In genomic region chr6:135213616-135214015, GRCh38 we compare ENCODE assay signal across 17 cellular contexts. TPM values are rescaled to one million over a fixed set of nuclear protein-coding genes. Genes with fewer than 3 reads are reported as not detected.
DNase-seq lines count a peak whose midpoint lies in the region; ATAC-seq, FAIRE-seq and TF ChIP-seq lines count a peak whose summit lies in the region.
"Had no signal": no experiment of that assay in that cellular context is flagged by ENCODE, and none has a peak within 500 bp of the region (broad histone marks: within the 10 kb centered on the region; RNA-seq: fewer than 3 reads in every experiment).

No MANE protein-coding gene starts in this region.

- no peak overlapping the region for H2AFZ ChIP-seq in Loucy (ENCODE audit: low read length)

- no peak for TF ChIP-seq CTCF in MCF 10A (IDR thresholded peaks at IDR 0.05; ENCODE audit: unreplicated experiment)
- no peak for TF ChIP-seq CTCF in breast epithelium (IDR thresholded peaks at IDR 0.05)
- no peak for TF ChIP-seq CTCF in Loucy (conservative IDR thresholded peaks at IDR 0.05; ENCODE audit: low read length)

- no peak overlapping the region for H3K27ac ChIP-seq in breast epithelium

- no TSS peak for BruUV-seq in MCF 10A (replicated peaks; lab: Mats Ljungman, UMichigan)

- H3K36me3 ChIP-seq in breast epithelium = no peaks in the 10 kb centered on the region
- H3K36me3 ChIP-seq in Loucy (ENCODE audit: insufficient read depth, low read length) = peaks cover 93% of the 10 kb centered on the region
- H3K36me3 ChIP-seq: BE2C had no signal

- H3K79me2 ChIP-seq in Loucy (ENCODE audit: insufficient read depth, low read length) = peaks cover 72% of the 10 kb centered on the region

- no peak overlapping the region for H3K4me3 Mint-ChIP-seq in MCF 10A (ENCODE audit: unreplicated experiment)
- no peak overlapping the region for H3K4me3 Mint-ChIP-seq in activated T-helper 2 cell treated with anti-CD3 and anti-CD28 coated beads, Interferon-gamma antibody, Interleukin-2, Interleukin-4, amounts not matched to agents 10 μg/mL and 5 μg/mL and 100 μg/mL, durations not matched to agents 14 hours and 24 hours and 36 hours (ENCODE audit: low read depth)
- H3K4me3 Mint-ChIP-seq in stimulated activated effector memory CD8-positive, alpha-beta T cell treated with anti-CD3 and anti-CD28 coated beads, Interleukin-12 subunit alpha, Interleukin-12 subunit beta, amount 100 ng/mL, for 72 hours = peak overlapping the region; percentile 47
- H3K4me3 Mint-ChIP-seq: H9 had no signal

- H3K27me3 Mint-ChIP-seq in MCF 10A (ENCODE audit: insufficient read depth, unreplicated experiment) = no peaks in the 10 kb centered on the region
- H3K27me3 Mint-ChIP-seq in activated T-helper 2 cell treated with anti-CD3 and anti-CD28 coated beads, Interferon-gamma antibody, Interleukin-2, Interleukin-4, amounts not matched to agents 10 μg/mL and 5 μg/mL and 100 μg/mL, durations not matched to agents 14 hours and 24 hours and 36 hours (ENCODE audit: low read depth) = no peaks in the 10 kb centered on the region
- H3K27me3 Mint-ChIP-seq: CD4-positive, CD25-positive, alpha-beta regulatory T cell had no signal

- FAIRE-seq in RCC 7860 (lab: Jason Lieb, UNC) = no peak

- peak overlapping the region; percentile 28 for H3K27ac Mint-ChIP-seq in MCF 10A (ENCODE audit: low read depth, unreplicated experiment)
- H3K27ac Mint-ChIP-seq in activated T-helper 2 cell treated with anti-CD3 and anti-CD28 coated beads, Interferon-gamma antibody, Interleukin-2, Interleukin-4, amounts not matched to agents 10 μg/mL and 5 μg/mL and 100 μg/mL, durations not matched to agents 14 hours and 24 hours and 36 hours = peak overlapping the region; percentile 88
- H3K27ac Mint-ChIP-seq in stimulated activated effector memory CD8-positive, alpha-beta T cell treated with anti-CD3 and anti-CD28 coated beads, Interleukin-12 subunit alpha, Interleukin-12 subunit beta, amount 100 ng/mL, for 72 hours = peak overlapping the region; percentile 77

- H3K4me3 ChIP-seq in breast epithelium = no peak overlapping the region
- no peak overlapping the region for H3K4me3 ChIP-seq in Loucy (ENCODE audit: low read length, poor library complexity, severe bottlenecking)

- H3K9ac ChIP-seq in Loucy (ENCODE audit: low read depth, low read length, poor library complexity, severe bottlenecking) = peak overlapping the region; percentile 10

- H3K27me3 ChIP-seq in breast epithelium = no peaks in the 10 kb centered on the region
- no peaks in the 10 kb centered on the region for H3K27me3 ChIP-seq in Loucy (ENCODE audit: insufficient read depth, low read length, poor library complexity, severe bottlenecking)
- H3K27me3 ChIP-seq: BE2C had no signal

- ATAC-seq in stimulated activated effector memory CD8-positive, alpha-beta T cell treated with anti-CD3 and anti-CD28 coated beads, Interleukin-12 subunit alpha, Interleukin-12 subunit beta, amount 100 ng/mL, for 72 hours = no peak
- ATAC-seq in HG02840 (IDR thresholded peaks at IDR 0.05; ENCODE audit: low FRiP score, unreplicated experiment) = no peak

- peaks cover 77% of the 10 kb centered on the region for H4K20me1 ChIP-seq in Loucy (ENCODE audit: insufficient read depth, low read length, poor library complexity, severe bottlenecking)

- intact Hi-C loops in MCF 10A (cut with micrococcal nuclease) = no loop called here
- intact Hi-C loops in breast epithelium (cut with DNase I; ENCODE audit: low total_unique reads) = no loop called here
- intact Hi-C loops in activated T-helper 2 cell treated with anti-CD3 and anti-CD28 coated beads, Interferon-gamma antibody, Interleukin-2, Interleukin-4, amounts not matched to agents 10 μg/mL and 5 μg/mL and 100 μg/mL, durations not matched to agents 14 hours and 24 hours and 36 hours (cut with micrococcal nuclease) = loop anchor here (2.0 to 5.0 kb wide), 3 partner anchors 31 to 209 kb away; no protein-coding TSS in a partner anchor

- H3K4me1 ChIP-seq in breast epithelium = no peaks in the 10 kb centered on the region
- peaks cover 59% of the 10 kb centered on the region for H3K4me1 ChIP-seq in Loucy (ENCODE audit: insufficient read depth, low read length, poor library complexity, severe bottlenecking)
- H3K4me1 ChIP-seq: BE2C had no signal

- H3K9me3 Mint-ChIP-seq in MCF 10A (ENCODE audit: unreplicated experiment) = no peaks in the 10 kb centered on the region
- peaks cover 5% of the 10 kb centered on the region for H3K9me3 Mint-ChIP-seq in activated T-helper 2 cell treated with anti-CD3 and anti-CD28 coated beads, Interferon-gamma antibody, Interleukin-2, Interleukin-4, amounts not matched to agents 10 μg/mL and 5 μg/mL and 100 μg/mL, durations not matched to agents 14 hours and 24 hours and 36 hours
- no peaks in the 10 kb centered on the region for H3K9me3 Mint-ChIP-seq in stimulated activated effector memory CD8-positive, alpha-beta T cell treated with anti-CD3 and anti-CD28 coated beads, Interleukin-12 subunit alpha, Interleukin-12 subunit beta, amount 100 ng/mL, for 72 hours
- H3K9me3 Mint-ChIP-seq: CD4-positive, CD25-positive, alpha-beta regulatory T cell had no signal

- peaks cover 40% of the 10 kb centered on the region for H3F3A ChIP-seq in Loucy (ENCODE audit: low read depth)

- H3K9me3 ChIP-seq in breast epithelium (no peaks in the 10 kb centered on the region), Loucy (ENCODE audit: insufficient read depth, low read depth, low read length) (no peaks in the 10 kb centered on the region)
- H3K9me3 ChIP-seq: BE2C had no signal

- CTCF ChIA-PET in MCF 10A (lab: Yijun Ruan, JAX) = interaction anchor here (0.6 to 0.9 kb wide), 4 partner anchors 35 to 196 kb away, joined by 3 read pairs; no protein-coding TSS in a partner anchor

- DNase-seq in MCF 10A (ENCODE audit: unreplicated experiment) (no peak), breast epithelium (ENCODE audit: low spot score in 2 of 2) (no peak), NCI-H446 treated with DMSO at 0.1 percent for 48 hours (lab: John Stamatoyannopoulos, UW) (no peak), RCC 7860 (ENCODE audit: low spot score) (no peak)
- DNase-seq in activated T-helper 2 cell treated with anti-CD3 and anti-CD28 coated beads, Interferon-gamma antibody, Interleukin-2, Interleukin-4, amounts not matched to agents 10 μg/mL and 5 μg/mL and 100 μg/mL, durations not matched to agents 14 hours and 24 hours and 36 hours (ENCODE audit: low spot score) = no peak
- DNase-seq in stimulated activated effector memory CD8-positive, alpha-beta T cell treated with anti-CD3 and anti-CD28 coated beads, Interleukin-12 subunit alpha, Interleukin-12 subunit beta, amount 100 ng/mL, for 72 hours (ENCODE audit: low spot score in 2 of 2) = no peak
- DNase-seq: BE2C; CD4-positive, CD25-positive, alpha-beta regulatory T cell; H9; KBM-7; NCI-H1105 treated with DMSO at 0.1 percent for 48 hours; NCI-H2029 treated with DMSO at 0.1 percent for 48 hours; NCI-H524; NCI-H774; Right ventricle myocardium superior had no signal

- H3K4me1 Mint-ChIP-seq in MCF 10A (ENCODE audit: insufficient read depth, unreplicated experiment) = peaks cover 13% of the 10 kb centered on the region
- peaks cover 51% of the 10 kb centered on the region for H3K4me1 Mint-ChIP-seq in activated T-helper 2 cell treated with anti-CD3 and anti-CD28 coated beads, Interferon-gamma antibody, Interleukin-2, Interleukin-4, amounts not matched to agents 10 μg/mL and 5 μg/mL and 100 μg/mL, durations not matched to agents 14 hours and 24 hours and 36 hours (ENCODE audit: low read depth)
- peaks cover 36% of the 10 kb centered on the region for H3K4me1 Mint-ChIP-seq in stimulated activated effector memory CD8-positive, alpha-beta T cell treated with anti-CD3 and anti-CD28 coated beads, Interleukin-12 subunit alpha, Interleukin-12 subunit beta, amount 100 ng/mL, for 72 hours

- TF ChIP-seq POLR2A in breast epithelium (IDR thresholded peaks at IDR 0.05) = no peak

- H3K36me3 Mint-ChIP-seq in MCF 10A (ENCODE audit: insufficient read depth, unreplicated experiment) = no peaks in the 10 kb centered on the region
- H3K36me3 Mint-ChIP-seq in activated T-helper 2 cell treated with anti-CD3 and anti-CD28 coated beads, Interferon-gamma antibody, Interleukin-2, Interleukin-4, amounts not matched to agents 10 μg/mL and 5 μg/mL and 100 μg/mL, durations not matched to agents 14 hours and 24 hours and 36 hours (ENCODE audit: low read depth) = peaks cover 84% of the 10 kb centered on the region
- peaks cover 97% of the 10 kb centered on the region for H3K36me3 Mint-ChIP-seq in stimulated activated effector memory CD8-positive, alpha-beta T cell treated with anti-CD3 and anti-CD28 coated beads, Interleukin-12 subunit alpha, Interleukin-12 subunit beta, amount 100 ng/mL, for 72 hours

- POLR2A ChIA-PET in MCF 10A (lab: Yijun Ruan, JAX) = interaction anchor here (0.9 kb wide), 1 partner anchor 159 kb away, joined by 3 read pairs; no protein-coding TSS in a partner anchor

- no peaks in the 10 kb centered on the region for H3K9me2 ChIP-seq in Loucy (replicated peaks; ENCODE audit: low read depth, low read length)

- no peak overlapping the region for H3K4me2 ChIP-seq in Loucy (ENCODE audit: low read depth, low read length, poor library complexity, severe bottlenecking)

RNA-seq across cellular contexts. Expression of gene MYB, which starts 32.5 kb away (rescaled TPM):
- not detected in 2 replicates for total RNA-seq in MCF 10A (2022)
- total RNA-seq in breast epithelium = 10 to 100 TPM in 2 of 3 donors, 1 to 10 TPM in 1; 1.1 to 61.9 (median 37.0) TPM
- 82.5 and 84.5 TPM in 2 replicates for total RNA-seq in activated T-helper 2 cell treated with anti-CD3 and anti-CD28 coated beads, Interferon-gamma antibody, Interleukin-2, Interleukin-4, amounts not matched to agents 10 μg/mL and 5 μg/mL and 100 μg/mL, durations not matched to agents 14 hours and 24 hours and 36 hours

Comparison
In these comparisons a context has a peak if more than half of its experiments do, and no peak if none do; other contexts are left out.
1. H3K27ac Mint-ChIP-seq: peak in every context shown above with its lines; median percentile 88 in activated T-helper 2 cell treated with anti-CD3 and anti-CD28 coated beads, Interferon-gamma antibody, Interleukin-2, Interleukin-4, amounts not matched to agents 10 μg/mL and 5 μg/mL and 100 μg/mL, durations not matched to agents 14 hours and 24 hours and 36 hours; 77 in stimulated activated effector memory CD8-positive, alpha-beta T cell treated with anti-CD3 and anti-CD28 coated beads, Interleukin-12 subunit alpha, Interleukin-12 subunit beta, amount 100 ng/mL, for 72 hours; 28 in MCF 10A.